Comparison of ENCODE assay signal across 1 cellular context in genomic region chr16:66387817-66388332, GRCh38.
TF ChIP-seq lines count a peak whose summit lies in the region.

No MANE protein-coding gene starts in this region.

TF ChIP-seq in HepG2, 621 proteins besides CTCF, POLR2A, EP300 and RAD21 (continues in another document):
- no peak for TF ChIP-seq ZNF878 (CRISPR knock-in tag; IDR thresholded peaks at IDR 0.05)
- TF ChIP-seq STAT6 (CRISPR knock-in tag; IDR thresholded peaks at IDR 0.05; ENCODE audit: borderline replicate concordance) = 0 out of 2 replicates have a peak, but pooled peaks have one; percentile 43
- TF ChIP-seq NR2C2 (CRISPR knock-in tag; IDR thresholded peaks at IDR 0.05; ENCODE audit: borderline replicate concordance) = peak; percentile 90
- peak; percentile 15; the same call in 1 of the 2 replicates for TF ChIP-seq CREM (IDR thresholded peaks at IDR 0.05)
- no peak for TF ChIP-seq CREM (CRISPR knock-in tag; IDR thresholded peaks at IDR 0.05)
- no peak for TF ChIP-seq ZNF335 (CRISPR knock-in tag; IDR thresholded peaks at IDR 0.05)
- no peak for TF ChIP-seq SOX13 (IDR thresholded peaks at IDR 0.05)
- TF ChIP-seq SOX13 (CRISPR knock-in tag; conservative IDR thresholded peaks at IDR 0.05 in 1 of 2, IDR thresholded peaks at IDR 0.05 in 1 of 2) = 0 out of 4 replicates have a peak, but pooled peaks of 1 of the 2 experiments have one; percentile 10
- TF ChIP-seq HNF4A (CRISPR knock-in tag; IDR thresholded peaks at IDR 0.05) = peak; percentile 71
- TF ChIP-seq SKIL (CRISPR knock-in tag; IDR thresholded peaks at IDR 0.05; ENCODE audit: borderline replicate concordance) = no peak; the same call in 1 of the 2 replicates
- no peak for TF ChIP-seq MEIS2 (CRISPR knock-in tag; IDR thresholded peaks at IDR 0.05)
- TF ChIP-seq RXRB (CRISPR knock-in tag; IDR thresholded peaks at IDR 0.05; ENCODE audit: borderline replicate concordance) = no peak; the same call in 1 of the 2 replicates
- no peak for TF ChIP-seq NR3C1 (CRISPR knock-in tag; IDR thresholded peaks at IDR 0.05)
- no peak for TF ChIP-seq ZIK1 (CRISPR knock-in tag; IDR thresholded peaks at IDR 0.05; ENCODE audit: borderline replicate concordance, low read depth)
- TF ChIP-seq ZNF619 (CRISPR knock-in tag; IDR thresholded peaks at IDR 0.05) = 0 out of 2 replicates have a peak, but pooled peaks have one; percentile 38
- peak; percentile 88 for TF ChIP-seq SRSF1 (optimal IDR thresholded peaks at IDR 0.05; ENCODE audit: low read depth, low read length)
- TF ChIP-seq ZNF576 (CRISPR knock-in tag; IDR thresholded peaks at IDR 0.05) = no peak
- no peak for TF ChIP-seq ZSCAN21 (CRISPR knock-in tag; IDR thresholded peaks at IDR 0.05; ENCODE audit: borderline replicate concordance)
- peak; percentile 73; the same call in 1 of the 2 replicates for TF ChIP-seq ZNF281 (CRISPR knock-in tag; IDR thresholded peaks at IDR 0.05; ENCODE audit: borderline replicate concordance)
- peak; percentile 96 for TF ChIP-seq PATZ1 (CRISPR knock-in tag; IDR thresholded peaks at IDR 0.05)
- TF ChIP-seq ZBTB38 (CRISPR knock-in tag; IDR thresholded peaks at IDR 0.05) = no peak
- no peak for TF ChIP-seq THAP7 (CRISPR knock-in tag; IDR thresholded peaks at IDR 0.05)
- no peak for TF ChIP-seq CEBPG (CRISPR knock-in tag; IDR thresholded peaks at IDR 0.05)
- no peak for TF ChIP-seq ZBTB2 (CRISPR knock-in tag; IDR thresholded peaks at IDR 0.05; ENCODE audit: low read depth)
- TF ChIP-seq IRF9 (CRISPR knock-in tag; IDR thresholded peaks at IDR 0.05; ENCODE audit: borderline replicate concordance) = 0 out of 2 replicates have a peak, but pooled peaks have one; percentile 51
- no peak for TF ChIP-seq ZBTB39 (CRISPR knock-in tag; IDR thresholded peaks at IDR 0.05)
- TF ChIP-seq GTF3A (CRISPR knock-in tag; conservative IDR thresholded peaks at IDR 0.05) = no peak
- no peak for TF ChIP-seq ZNF10 (CRISPR knock-in tag; IDR thresholded peaks at IDR 0.05; ENCODE audit: borderline replicate concordance, low read depth)
- TF ChIP-seq KDM3A (CRISPR knock-in tag; IDR thresholded peaks at IDR 0.05; ENCODE audit: low read depth) = no peak
- TF ChIP-seq ZNF276 (CRISPR knock-in tag; IDR thresholded peaks at IDR 0.05; ENCODE audit: low read depth) = 0 out of 2 replicates have a peak, but pooled peaks have one; percentile 3
- TF ChIP-seq ZNF674 (CRISPR knock-in tag; IDR thresholded peaks at IDR 0.05; ENCODE audit: low read depth) = no peak
- TF ChIP-seq ZNF616 (CRISPR knock-in tag; IDR thresholded peaks at IDR 0.05; ENCODE audit: low read depth) = peak; percentile 23; the same call in 1 of the 2 replicates
- peak; percentile 85 for TF ChIP-seq NR2F6 (IDR thresholded peaks at IDR 0.05)
- TF ChIP-seq NR2F6 (CRISPR knock-in tag; IDR thresholded peaks at IDR 0.05) = peak; percentile 61
- no peak; the same call in 1 of the 2 replicates for TF ChIP-seq POGZ (CRISPR knock-in tag; IDR thresholded peaks at IDR 0.05)
- no peak for TF ChIP-seq PLRG1 (conservative IDR thresholded peaks at IDR 0.05)
- TF ChIP-seq TSC22D2 (CRISPR knock-in tag; IDR thresholded peaks at IDR 0.05; ENCODE audit: borderline replicate concordance) = no peak
- TF ChIP-seq ESRRA (CRISPR knock-in tag; IDR thresholded peaks at IDR 0.05; ENCODE audit: low read depth) = peak; percentile 79
- no peak for TF ChIP-seq SIX1 (CRISPR knock-in tag; IDR thresholded peaks at IDR 0.05; ENCODE audit: borderline replicate concordance)
- peak; percentile 82 for TF ChIP-seq NR2F2 (IDR thresholded peaks at IDR 0.05; ENCODE audit: borderline replicate concordance, low read depth)
- no peak for TF ChIP-seq ETV5 (CRISPR knock-in tag; IDR thresholded peaks at IDR 0.05; ENCODE audit: borderline replicate concordance)
- TF ChIP-seq ATF1 (CRISPR knock-in tag; IDR thresholded peaks at IDR 0.05) = no peak
- TF ChIP-seq GABPA (IDR thresholded peaks at IDR 0.05; ENCODE audit: low read depth, low read length) = no peak
- no peak for TF ChIP-seq GABPA (CRISPR knock-in tag; IDR thresholded peaks at IDR 0.05; ENCODE audit: low read depth)
- TF ChIP-seq HDAC1 (CRISPR knock-in tag; IDR thresholded peaks at IDR 0.05) = peak; percentile 27; the same call in 1 of the 2 replicates
- no peak for TF ChIP-seq NFATC3 (CRISPR knock-in tag; IDR thresholded peaks at IDR 0.05)
- peak; percentile 58; the same call in 1 of the 2 replicates for TF ChIP-seq ZNF563 (CRISPR knock-in tag; IDR thresholded peaks at IDR 0.05)
- peak; percentile 82 for TF ChIP-seq PHF21A (CRISPR knock-in tag; IDR thresholded peaks at IDR 0.05)
- no peak for TF ChIP-seq ZFP36L1 (CRISPR knock-in tag; IDR thresholded peaks at IDR 0.05)
- TF ChIP-seq NCOR1 (IDR thresholded peaks at IDR 0.05; ENCODE audit: borderline replicate concordance, low read length) = 0 out of 2 replicates have a peak, but pooled peaks have one; percentile 52
- TF ChIP-seq ZMYM4 (CRISPR knock-in tag; IDR thresholded peaks at IDR 0.05) = peak; percentile 65; the same call in 1 of the 2 replicates
